Comparison of ENCODE assay signal across 15 cellular contexts in the genomic region with DNA sequence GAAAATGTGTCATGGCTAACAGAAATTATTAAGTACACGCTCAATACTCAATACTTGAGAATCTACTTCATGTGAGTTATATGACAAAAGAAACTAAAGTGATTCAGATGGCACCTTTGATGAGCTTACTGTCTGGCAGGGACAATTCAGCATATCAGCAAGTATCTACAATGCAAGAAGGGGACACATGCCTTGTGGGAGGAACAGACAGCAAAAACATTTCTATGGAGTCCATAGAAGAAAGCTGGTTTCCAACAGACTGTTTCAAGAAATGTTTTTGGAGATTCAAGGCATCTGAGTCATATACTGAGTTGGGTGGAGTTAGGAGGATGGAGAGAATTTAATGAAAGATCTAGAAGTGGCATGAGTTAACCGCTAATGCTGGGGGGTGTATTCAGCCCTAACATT. TPM values are rescaled to one million over a fixed set of nuclear protein-coding genes. Genes with fewer than 3 reads are reported as not detected.
DNase-seq lines count a peak whose midpoint lies in the region; ATAC-seq, FAIRE-seq and TF ChIP-seq lines count a peak whose summit lies in the region.
"Had no signal": no experiment of that assay in that cellular context is flagged by ENCODE, and none has a peak within 500 bp of the region (broad histone marks: within the 10 kb centered on the region; RNA-seq: fewer than 3 reads in every experiment).

No MANE protein-coding gene starts in this region.

- peak overlapping the region; percentile 80 to 95; a peak in 5 of 6 replicates for H3K27ac ChIP-seq in A549
- H3K27ac ChIP-seq in HepG2 (ENCODE audit: extremely low read length, insufficient read depth, low read length), result peak overlapping the region; percentile 86
- H3K27ac ChIP-seq: thyroid gland had no signal

- no peak for TF ChIP-seq EP300 in A549 (IDR thresholded peaks at IDR 0.05)
- TF ChIP-seq EP300 in HepG2 (IDR thresholded peaks at IDR 0.05; ENCODE audit: low read depth in 2 of 2, low read length in 2 of 2), result no peak
- no peak for TF ChIP-seq EP300 in HepG2 (CRISPR knock-in tag; IDR thresholded peaks at IDR 0.05; ENCODE audit: borderline replicate concordance)

- intact Hi-C loops in HepG2 (cut with micrococcal nuclease; ENCODE audit: unreplicated experiment), result no loop called here

- peaks cover 78% of the 10 kb centered on the region for H3K79me2 ChIP-seq in HepG2 (ENCODE audit: insufficient read depth, low read length)

- H3K36me3 ChIP-seq in adipocyte (ENCODE audit: control insufficient read depth, insufficient read depth, low read length, severe bottlenecking) (peaks cover 18% of the 10 kb centered on the region), HepG2 (replicated peaks in 1 of 2; ENCODE audit: control insufficient read depth in 1 of 2, insufficient read depth in 2 of 2, low read length in 2 of 2) (peaks cover 9 to 41% of the 10 kb centered on the region in 2 experiments)
- H3K36me3 ChIP-seq: thyroid gland had no signal

- no peak for TF ChIP-seq POLR2A in A549 (IDR thresholded peaks at IDR 0.05; ENCODE audit: low read length)
- TF ChIP-seq POLR2A in HepG2 (IDR thresholded peaks at IDR 0.05; ENCODE audit: insufficient read depth in 1 of 2, low read depth in 2 of 2, low read length in 2 of 2), result no peak

- TF ChIP-seq CTCF in A549 (IDR thresholded peaks at IDR 0.05) (no peak), HepG2 (CRISPR knock-in tag; IDR thresholded peaks at IDR 0.05) (no peak)

- in situ Hi-C loops in HepG2 (cut with HindIII; ENCODE audit: extremely low pct_ligation_motif_present, low pct_unique_long_range_greater_than_20kb), result no loop called here

- H4K20me1 ChIP-seq in HepG2 (ENCODE audit: insufficient read depth, low read length), result no peaks in the 10 kb centered on the region; the same call in 1 of the 2 replicates

- H3K4me3 ChIP-seq in A549 (no peak overlapping the region), adipocyte (ENCODE audit: low read length) (peak overlapping the region; percentile 12), HepG2 (replicated peaks in 1 of 3; ENCODE audit: insufficient read depth in 1 of 3, low read depth in 2 of 3, low read length in 3 of 3) (peak overlapping the region in 1 of 3 experiments; percentile 14; a peak in 2 of 6 replicates)
- H3K4me3 ChIP-seq: thyroid gland had no signal

- H3K9me3 ChIP-seq in A549 (no peaks in the 10 kb centered on the region), adipocyte (ENCODE audit: control insufficient read depth, low read length) (no peaks in the 10 kb centered on the region), HepG2 (ENCODE audit: low read length) (no peaks in the 10 kb centered on the region)
- H3K9me3 ChIP-seq: thyroid gland had no signal

- BruUV-seq in HepG2 (replicated peaks; lab: Mats Ljungman, UMichigan), result no TSS peak

- H2AFZ ChIP-seq in HepG2 (ENCODE audit: low read length), result no peak overlapping the region

- FAIRE-seq in A549 (lab: Jason Lieb, UNC), result no peak
- no peak for FAIRE-seq in HepG2 (lab: Jason Lieb, UNC)

- no peaks in the 10 kb centered on the region for H3K27me3 ChIP-seq in adipocyte (replicated peaks; ENCODE audit: control insufficient read depth, insufficient read depth, low read length)
- no peaks in the 10 kb centered on the region for H3K27me3 ChIP-seq in HepG2 (ENCODE audit: control insufficient read depth in 1 of 2, insufficient read depth in 2 of 2, low read length in 2 of 2)
- H3K27me3 ChIP-seq: dorsolateral prefrontal cortex, thyroid gland had no signal

- 91% methylated on average over 2 of the region's 2 CpGs for WGBS in A549 (ENCODE audit: missing lambda C conversion rate)
- WGBS in HepG2 (ENCODE audit: low lambda C conversion rate), result 97% methylated on average over 2 of the region's 2 CpGs

- CTCF ChIA-PET in A549 (lab: Yijun Ruan, JAX), result interaction anchor here (0.6 to 1.5 kb wide), 3 partner anchors 23 to 167 kb away, joined by 3 to 6 read pairs (median 4); no protein-coding TSS in a partner anchor
- CTCF ChIA-PET in HepG2 (lab: Yijun Ruan, JAX; ENCODE audit: low intra/inter-chr PET ratio, low total read pairs), result no interaction called here

- H3K4me2 ChIP-seq in A549 (peak overlapping the region; percentile 71), HepG2 (ENCODE audit: low read depth, low read length) (peak overlapping the region; percentile 54)

- DNase-seq in A549 (ENCODE audit: low read depth in 1 of 2, low spot score in 1 of 2) (no peak), adipocyte (ENCODE audit: low read depth) (peak; percentile 37), HepG2 (ENCODE audit: low spot score) (no peak), NCI-H774 (lab: John Stamatoyannopoulos, UW) (no peak), DMS53 (lab: John Stamatoyannopoulos, UW) (no peak), nucleus accumbens (lab: John Stamatoyannopoulos, UW) (no peak)
- DNase-seq: activated naive CD4-positive, alpha-beta T cell; dorsolateral prefrontal cortex; hypothalamus; NCI-H524 treated with DMSO at 0.1 percent for 48 hours; posterior cingulate gyrus; thyroid gland had no signal

- no peak overlapping the region for H3K9ac ChIP-seq in adipocyte (ENCODE audit: low read length)
- peak overlapping the region; percentile 41; the same call in 1 of the 2 replicates for H3K9ac ChIP-seq in HepG2 (ENCODE audit: insufficient read depth, low read depth, low read length)

- TF ChIP-seq RAD21 in A549 (conservative IDR thresholded peaks at IDR 0.05 in 1 of 2, IDR thresholded peaks at IDR 0.05 in 1 of 2) (no peak), HepG2 (CRISPR knock-in tag; IDR thresholded peaks at IDR 0.05) (no peak)

- POLR2A ChIA-PET in A549 (lab: Yijun Ruan, JAX), result no interaction called here
- POLR2A ChIA-PET in HepG2 (lab: Yijun Ruan, JAX), result interaction anchor here (0.9 to 1.6 kb wide), 3 partner anchors 17 to 54 kb away, joined by 3 to 12 read pairs (median 5); a partner anchor contains a TSS

- H3K4me1 ChIP-seq in A549 (peaks cover 83% of the 10 kb centered on the region), adipocyte (ENCODE audit: control insufficient read depth, insufficient read depth, low read length) (peaks cover 88% of the 10 kb centered on the region), HepG2 (ENCODE audit: insufficient read depth, low read length) (peaks cover 99% of the 10 kb centered on the region)

- ATAC-seq in A549 (no peak), GM19455 (IDR thresholded peaks at IDR 0.05; ENCODE audit: unreplicated experiment) (peak; percentile 29), HepG2 (no peak), HG03439 (IDR thresholded peaks at IDR 0.05; ENCODE audit: unreplicated experiment) (no peak)
- ATAC-seq: WTC11 had no signal

TF ChIP-seq in A549, 52 proteins besides CTCF, POLR2A, EP300 and RAD21:
- TF ChIP-seq NFE2L2 (conservative IDR thresholded peaks at IDR 0.05; ENCODE audit: low read length), result no peak
- no peak for TF ChIP-seq ZSCAN20 (CRISPR knock-in tag; IDR thresholded peaks at IDR 0.05)
- no peak for TF ChIP-seq JUN (IDR thresholded peaks at IDR 0.05)
- no peak for TF ChIP-seq HOXA7 (CRISPR knock-in tag; IDR thresholded peaks at IDR 0.05)
- TF ChIP-seq RFX5 (IDR thresholded peaks at IDR 0.05), result no peak
- no peak for TF ChIP-seq POLR2AphosphoS2 (conservative IDR thresholded peaks at IDR 0.05; ENCODE audit: low read length)

TF ChIP-seq in HepG2, 621 proteins besides CTCF, POLR2A, EP300 and RAD21 (continues in another document):
- TF ChIP-seq, protein P1, sequence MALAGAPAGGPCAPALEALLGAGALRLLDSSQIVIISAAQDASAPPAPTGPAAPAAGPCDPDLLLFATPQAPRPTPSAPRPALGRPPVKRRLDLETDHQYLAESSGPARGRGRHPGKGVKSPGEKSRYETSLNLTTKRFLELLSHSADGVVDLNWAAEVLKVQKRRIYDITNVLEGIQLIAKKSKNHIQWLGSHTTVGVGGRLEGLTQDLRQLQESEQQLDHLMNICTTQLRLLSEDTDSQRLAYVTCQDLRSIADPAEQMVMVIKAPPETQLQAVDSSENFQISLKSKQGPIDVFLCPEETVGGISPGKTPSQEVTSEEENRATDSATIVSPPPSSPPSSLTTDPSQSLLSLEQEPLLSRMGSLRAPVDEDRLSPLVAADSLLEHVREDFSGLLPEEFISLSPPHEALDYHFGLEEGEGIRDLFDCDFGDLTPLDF (CRISPR knock-in tag; IDR thresholded peaks at IDR 0.05), result no peak
- TF ChIP-seq ZNF850 (CRISPR knock-in tag; conservative IDR thresholded peaks at IDR 0.05) (no peak), PAF1 (CRISPR knock-in tag; IDR thresholded peaks at IDR 0.05) (no peak)

RNA-seq across cellular contexts. Expression of a gene that starts 54.7 kb away (rescaled TPM):
- polyA plus RNA-seq in A549 (2011; rRNA removed) (20.6 and 25.9 TPM in 2 replicates), A549 (2017; fragmentation: RNase III; extraction: RNeasy Plus Mini Kit Qiagen cat#74134 plus additional on column Dnase treatment) (15.4 to 21.3 TPM (median 18.7 TPM) in 3 replicates), HepG2 (2011; rRNA removed) (59.0 and 62.9 TPM in 2 replicates)
- 4.6 and 6.1 TPM in 2 replicates for polyA plus RNA-seq in A549 (2012; cell fraction: cytosol; rRNA removed)
- 6.1 and 8.6 TPM in 2 replicates for polyA plus RNA-seq in A549 (2012; cell fraction: nucleus; rRNA removed)
- 37.8 and 44.0 TPM in 2 replicates for polyA minus RNA-seq in A549 (2011; rRNA and poly(A)+ RNA removed)
- total RNA-seq in HepG2 (2016; rRNA removed; fragmentation: Illumina TruSeq; extraction: Trizol), result 30.8 and 48.1 TPM in 2 replicates
- 4.0 and 5.0 TPM in 2 replicates for total RNA-seq in HepG2 (2016; cell fraction: cytosol; rRNA removed; fragmentation: Illumina TruSeq; extraction: Trizol; ENCODE audit: low read depth)
- 27.9 and 48.3 TPM in 2 replicates for total RNA-seq in HepG2 (2016; cell fraction: insoluble cytoplasmic fraction; rRNA removed; fragmentation: Illumina TruSeq; extraction: Trizol)
- total RNA-seq in HepG2 (2016; cell fraction: membrane; rRNA removed; fragmentation: Illumina TruSeq; extraction: Trizol), result 15.6 and 16.3 TPM in 2 replicates
- total RNA-seq in HepG2 (2016; cell fraction: nucleus; rRNA removed; fragmentation: Illumina TruSeq; extraction: Trizol), result 50.3 and 53.0 TPM in 2 replicates
- polyA plus RNA-seq in HepG2 (2011; cell fraction: cytosol; rRNA removed), result 44.6 and 63.1 TPM in 2 replicates
- polyA plus RNA-seq in HepG2 (2011; cell fraction: nucleus; rRNA removed), result 78.5 and 95.6 TPM in 2 replicates
- polyA plus RNA-seq in HepG2 (2012), result 49.8 and 59.5 TPM in 2 replicates
- 0.49 and 0.73 TPM in 2 replicates for polyA plus RNA-seq in HepG2 (2016; cell fraction: cytosol; fragmentation: Illumina TruSeq; extraction: Trizol; ENCODE audit: low read depth)
- 27.4 and 31.9 TPM in 2 replicates for polyA plus RNA-seq in HepG2 (2016; cell fraction: insoluble cytoplasmic fraction; fragmentation: Illumina TruSeq; extraction: Trizol; ENCODE audit: low read depth)
- polyA plus RNA-seq in HepG2 (2016; cell fraction: membrane; fragmentation: Illumina TruSeq; extraction: Trizol; ENCODE audit: low read depth), result 4.4 and 4.9 TPM in 2 replicates
- polyA plus RNA-seq in HepG2 (2016; cell fraction: nucleus; fragmentation: Illumina TruSeq; extraction: Trizol; ENCODE audit: insufficient read depth, low read depth), result 32.1 and 37.5 TPM in 2 replicates
- polyA minus RNA-seq in HepG2 (2011; rRNA and poly(A)+ RNA removed; ENCODE audit: low replicate concordance), result 48.4 and 211 TPM in 2 replicates
- 125 and 134 TPM in 2 replicates for polyA minus RNA-seq in HepG2 (2011; cell fraction: cytosol; rRNA and poly(A)+ RNA removed)
- 274 and 278 TPM in 2 replicates for polyA minus RNA-seq in HepG2 (2011; cell fraction: nucleus; rRNA and poly(A)+ RNA removed)
